Comparison of ENCODE assay signal across 10 cellular contexts in genomic region chr3:170689218-170689874, GRCh38.
DNase-seq lines count a peak whose midpoint lies in the region; ATAC-seq, FAIRE-seq and TF ChIP-seq lines count a peak whose summit lies in the region.
"Had no signal": no experiment of that assay in that cellular context is flagged by ENCODE, and none has a peak within 500 bp of the region (broad histone marks: within the 10 kb centered on the region; RNA-seq: fewer than 3 reads in every experiment).

No MANE protein-coding gene starts in this region.

- H3K27me3 ChIP-seq in K562 (ENCODE audit: control insufficient read depth in 2 of 2, insufficient read depth in 2 of 2, low read length in 2 of 2) (no peaks in the 10 kb centered on the region), left lung (no peaks in the 10 kb centered on the region)

- H3K36me3 ChIP-seq in K562 (ENCODE audit: control insufficient read depth, insufficient read depth, low read length) (no peaks in the 10 kb centered on the region), left lung (no peaks in the 10 kb centered on the region)

- DNase-seq in AG09309 (ENCODE audit: low read depth): peak; percentile 72
- DNase-seq in M059J (ENCODE audit: low read depth): peak; percentile 99
- DNase-seq in K562 (ENCODE audit: extremely low read depth in 1 of 4, low spot score in 3 of 4): no peak
- peak in 1 of 2 donors; percentile 50 for DNase-seq in left lung
- no peak for DNase-seq in cerebellum (ENCODE audit: low spot score)
- DNase-seq: effector memory CD8-positive, alpha-beta T cell had no signal

- H3K9ac ChIP-seq in K562 (ENCODE audit: insufficient read depth in 1 of 2, low read depth in 2 of 2, low read length in 2 of 2): peak overlapping the region in 1 of 2 experiments; percentile 65; a peak in 1 of 4 replicates

- H3K4me1 ChIP-seq in K562 (replicated peaks in 1 of 2; ENCODE audit: control insufficient read depth in 2 of 2, insufficient read depth in 2 of 2, low read length in 2 of 2) (peaks cover 12 to 19% of the 10 kb centered on the region in 2 experiments), left lung (peaks cover 0 to 5% of the 10 kb centered on the region in 2 donors)

- CTCF ChIA-PET in K562 (lab: Yijun Ruan, JAX; ENCODE audit: low intra/inter-chr PET ratio): interaction anchor here (1.0 to 1.2 kb wide), 2 partner anchors 190 to 275 kb away, joined by 3 to 5 read pairs; no protein-coding TSS in a partner anchor

- intact Hi-C loops in K562 (cut with micrococcal nuclease): loop anchor here (5.0 kb wide), 1 partner anchor 52 kb away; no protein-coding TSS in a partner anchor
- intact Hi-C loops in left lung (cut with DNase I): no loop called here

- no peak for TF ChIP-seq CTCF in AG09309 (IDR thresholded peaks at IDR 0.05; ENCODE audit: control insufficient read depth, insufficient read depth, low read depth, low read length, missing control alignments)
- no peak for TF ChIP-seq CTCF in K562 (IDR thresholded peaks at IDR 0.05 in 2 of 3, conservative IDR thresholded peaks at IDR 0.05 in 1 of 3; ENCODE audit: insufficient read depth in 2 of 3, low read depth in 1 of 3, low read length in 3 of 3)
- no peak for TF ChIP-seq CTCF in left lung (IDR thresholded peaks at IDR 0.05)

- 0 out of 2 replicates have a peak overlapping the region, but pooled peaks have one; percentile 27 for H2AFZ ChIP-seq in K562 (ENCODE audit: low read depth, low read length)

- H3K79me2 ChIP-seq in K562 (ENCODE audit: control insufficient read depth, insufficient read depth, low read length): no peaks in the 10 kb centered on the region

- TF ChIP-seq RAD21 in K562 (CRISPR knock-in tag; conservative IDR thresholded peaks at IDR 0.05 in 1 of 2, IDR thresholded peaks at IDR 0.05 in 1 of 2): no peak

- no peak overlapping the region for H3K4me3 ChIP-seq in AG09309 (ENCODE audit: control insufficient read depth, low read depth, low read length)
- no peak overlapping the region for H3K4me3 ChIP-seq in K562
- H3K4me3 ChIP-seq in left lung: no peak overlapping the region

- TF ChIP-seq POLR2A in K562 (conservative IDR thresholded peaks at IDR 0.05): no peak

- no peak for FAIRE-seq in K562 (lab: Jason Lieb, UNC)
- FAIRE-seq: TTC549 had no signal

- TF ChIP-seq EP300 in K562 (IDR thresholded peaks at IDR 0.05; ENCODE audit: low read length): no peak

- POLR2A ChIA-PET in K562 (lab: Yijun Ruan, JAX): no interaction called here

- H4K20me1 ChIP-seq in K562 (replicated peaks; ENCODE audit: control insufficient read depth, insufficient read depth, low read length): no peaks in the 10 kb centered on the region

- H3K9me3 ChIP-seq in K562 (replicated peaks; ENCODE audit: control insufficient read depth, insufficient read depth, low read depth, low read length) (no peaks in the 10 kb centered on the region), left lung (no peaks in the 10 kb centered on the region)

- H3K27ac ChIP-seq in K562 (ENCODE audit: extremely low read depth, low read depth, low read length) (no peak overlapping the region), left lung (peak overlapping the region; percentile 37 to 39)

- 74% methylated on average over 4 of the region's 4 CpGs for WGBS in K562 (ENCODE audit: insufficient coverage, low coverage, missing lambda C conversion rate)

- no TSS peak for BruUV-seq in K562 (replicated peaks; lab: Mats Ljungman, UMichigan)

- no peaks in the 10 kb centered on the region for H3K9me1 ChIP-seq in K562 (ENCODE audit: control insufficient read depth, insufficient read depth, low read length)

- no peak overlapping the region for H3K4me2 ChIP-seq in K562 (ENCODE audit: insufficient read depth, low read length)

- ATAC-seq in K562 (no peak), left lung (peak; percentile 98), HG02623 (IDR thresholded peaks at IDR 0.05; ENCODE audit: unreplicated experiment) (no peak), GM21360 (IDR thresholded peaks at IDR 0.05; ENCODE audit: unreplicated experiment) (no peak), HG03460 (IDR thresholded peaks at IDR 0.05; ENCODE audit: unreplicated experiment) (no peak)
- ATAC-seq: effector memory CD8-positive, alpha-beta T cell had no signal

- in situ Hi-C loops in K562 (cut with MboI): no loop called here

TF ChIP-seq in K562, 482 proteins besides CTCF, POLR2A, EP300 and RAD21:
- TF ChIP-seq SRSF1 (IDR thresholded peaks at IDR 0.05; ENCODE audit: low read depth, low read length) (no peak), FOXM1 (IDR thresholded peaks at IDR 0.05; ENCODE audit: low read depth) (no peak), FOXM1 (CRISPR knock-in tag; IDR thresholded peaks at IDR 0.05; ENCODE audit: low read depth) (no peak), ERF (CRISPR knock-in tag; IDR thresholded peaks at IDR 0.05) (no peak), POLR3G (IDR thresholded peaks at IDR 0.05; ENCODE audit: extremely low read depth, insufficient read length, insufficient replicate concordance) (no peak), PHB (CRISPR knock-in tag; IDR thresholded peaks at IDR 0.05) (no peak), FOXK1 (CRISPR knock-in tag; IDR thresholded peaks at IDR 0.05; ENCODE audit: borderline replicate concordance) (no peak), NR1H2 (CRISPR knock-in tag; IDR thresholded peaks at IDR 0.05) (no peak), KDM1A (IDR thresholded peaks at IDR 0.05) (no peak), THAP7 (CRISPR knock-in tag; IDR thresholded peaks at IDR 0.05) (no peak), ZNF707 (CRISPR knock-in tag; conservative IDR thresholded peaks at IDR 0.05) (no peak), GABPB1 (CRISPR knock-in tag; IDR thresholded peaks at IDR 0.05) (no peak), ZNF696 (CRISPR knock-in tag; conservative IDR thresholded peaks at IDR 0.05) (no peak), PCBP2 (IDR thresholded peaks at IDR 0.05; ENCODE audit: low read depth, low read length, poor library complexity, severe bottlenecking) (no peak), RBBP5 (IDR thresholded peaks at IDR 0.05; ENCODE audit: borderline replicate concordance, insufficient read depth, low read length, poor library complexity, severe bottlenecking) (no peak), ZBTB43 (CRISPR knock-in tag; IDR thresholded peaks at IDR 0.05) (no peak)

Comparison
In these comparisons a context has a peak if more than half of its experiments do, and no peak if none do; other contexts are left out.
1. DNase-seq: peak in AG09309 (single experiment) and M059J (single experiment); none in K562 (0 of 4) and cerebellum (single experiment).